In the genomic region with DNA sequence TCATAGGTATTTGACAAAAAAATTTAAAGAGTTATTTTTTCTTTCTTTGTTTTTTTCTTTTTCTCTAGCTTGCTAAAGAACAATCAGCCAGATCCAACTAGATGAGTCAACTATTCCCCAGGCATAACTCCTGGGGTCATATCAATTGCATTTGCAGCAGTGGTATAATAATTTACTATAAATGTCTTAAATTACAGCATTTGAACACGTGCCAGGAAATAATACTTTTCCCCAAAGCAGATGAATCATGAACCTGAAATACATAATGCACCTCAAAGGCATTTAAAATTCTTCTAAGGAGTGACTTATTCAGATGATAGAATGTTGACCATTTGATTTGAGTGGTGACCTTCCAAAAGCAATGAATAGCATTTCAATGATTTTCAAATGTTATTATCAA, we compare ENCODE assay signal across 15 cellular contexts.
A peak's percentile ranks its signal among the peaks of the same experiment; 100 is the strongest.
DNase-seq lines count a peak whose midpoint lies in the region; ATAC-seq and TF ChIP-seq lines count a peak whose summit lies in the region.
"Had no signal": no experiment of that assay in that cellular context is flagged by ENCODE, and none has a peak within 500 bp of the region (broad histone marks: within the 10 kb centered on the region; RNA-seq: fewer than 3 reads in every experiment).

No MANE protein-coding gene starts in this region.

- intact Hi-C loops in right cardiac atrium (cut with DNase I): no loop called here

- ATAC-seq in GM18519 (IDR thresholded peaks at IDR 0.05; ENCODE audit: low FRiP score, unreplicated experiment): no peak
- no peak for ATAC-seq in right cardiac atrium

- H3K27me3 ChIP-seq in right cardiac atrium (ENCODE audit: control insufficient read depth, insufficient read depth): no peaks in the 10 kb centered on the region
- H3K27me3 ChIP-seq: BE2C, ovary had no signal

- H3K9me3 ChIP-seq in right cardiac atrium (ENCODE audit: control insufficient read depth, low read length): no peaks in the 10 kb centered on the region
- H3K9me3 ChIP-seq: BE2C, ovary had no signal

- H3K27ac ChIP-seq in right cardiac atrium (ENCODE audit: low read length): no peak overlapping the region
- H3K27ac ChIP-seq: ovary had no signal

- TF ChIP-seq CTCF in choroid plexus epithelial cell (conservative IDR thresholded peaks at IDR 0.05; ENCODE audit: low read depth, low read length) (no peak), retinal pigment epithelial cell (conservative IDR thresholded peaks at IDR 0.05; ENCODE audit: low read depth, low read length) (no peak)

- 55% methylated on average over 1 of the region's 1 CpG for WGBS in right cardiac atrium

- no peaks in the 10 kb centered on the region for H3K4me1 ChIP-seq in right cardiac atrium (ENCODE audit: control insufficient read depth, insufficient read depth, low read length)

- DNase-seq in HT-29 (ENCODE audit: low spot score) (peak; percentile 48), NCI-H748 treated with DMSO at 0.1 percent for 48 hours (lab: John Stamatoyannopoulos, UW) (peak; percentile 16), choroid plexus epithelial cell (ENCODE audit: low read depth) (peak; percentile 74), retinal pigment epithelial cell (ENCODE audit: low read depth) (peak; percentile 47), iPS-NIHi11 (ENCODE audit: low spot score) (no peak), right cardiac atrium (no peak)
- DNase-seq: activated T-cell treated with anti-CD3 and anti-CD28 coated beads, Interleukin-2, amount 50 U/mL, for 24 hours; BE2C; effector memory CD4-positive, alpha-beta T cell; HFFc6; NCI-H1105; NCI-H345; ovary; small intestine had no signal

- no peak overlapping the region for H3K4me3 ChIP-seq in choroid plexus epithelial cell (ENCODE audit: low read depth, low read length)
- H3K4me3 ChIP-seq in retinal pigment epithelial cell (ENCODE audit: low read length): no peak overlapping the region
- H3K4me3 ChIP-seq in right cardiac atrium (ENCODE audit: low read length): no peak overlapping the region
- H3K4me3 ChIP-seq: ovary had no signal

Comparison
In these comparisons a context has a peak if more than half of its experiments do, and no peak if none do; other contexts are left out.
1. DNase-seq: peak in HT-29 (single experiment), NCI-H748 treated with DMSO at 0.1 percent for 48 hours (single experiment), choroid plexus epithelial cell (single experiment) and retinal pigment epithelial cell (single experiment); none in iPS-NIHi11 (single experiment) and right cardiac atrium (0 of 3).